Comparison of ENCODE assay signal across 9 cellular contexts in genomic region chr12:13981296-13981962, GRCh38. TPM values are rescaled to one million over a fixed set of nuclear protein-coding genes. Genes with fewer than 3 reads are reported as not detected.
A peak's percentile ranks its signal among the peaks of the same experiment; 100 is the strongest.
DNase-seq lines count a peak whose midpoint lies in the region; ATAC-seq, FAIRE-seq and TF ChIP-seq lines count a peak whose summit lies in the region.
"Had no signal": no experiment of that assay in that cellular context is flagged by ENCODE, and none has a peak within 500 bp of the region (broad histone marks: within the 10 kb centered on the region; RNA-seq: fewer than 3 reads in every experiment).

Gene GRIN2B, minus strand, starts transcription at chr12:13981602. Its CDS starts 115,394 bp downstream, at chr12:13866208.

- peak within 1 kb of the TSS in 3 of 7 donors; percentile 5 to 56 (median 32) for H3K4me3 Mint-ChIP-seq in CD8-positive, alpha-beta memory T cell

- 6% methylated on average over 37 of the region's 37 CpGs for WGBS in liver
- WGBS in HepG2 (ENCODE audit: low lambda C conversion rate), result 38% methylated on average over 37 of the region's 37 CpGs

- no TSS peak for BruUV-seq in HepG2 (replicated peaks; lab: Mats Ljungman, UMichigan)

- H3K4me2 ChIP-seq in HepG2 (ENCODE audit: low read depth, low read length), result no peak within 1 kb of the TSS

- no peak for ATAC-seq in HepG2
- ATAC-seq in GM21381 (IDR thresholded peaks at IDR 0.05; ENCODE audit: unreplicated experiment), result no peak
- ATAC-seq in GM21529 (IDR thresholded peaks at IDR 0.05; ENCODE audit: unreplicated experiment), result no peak

- peaks cover 0 to 5% (median 3%) of the 10 kb centered on the region in 5 donors for H3K9me3 Mint-ChIP-seq in CD8-positive, alpha-beta memory T cell

- POLR2A ChIA-PET in HepG2 (lab: Yijun Ruan, JAX), result no interaction called here
- POLR2A ChIA-PET in CD8-positive, alpha-beta memory T cell (lab: Charles Lee), result no interaction called here

- no peaks in the 10 kb centered on the region for H3K36me3 ChIP-seq in liver (ENCODE audit: control insufficient read depth in 4 of 4, insufficient read depth in 3 of 4, low read depth in 1 of 4, low read length in 3 of 4)
- no peaks in the 10 kb centered on the region for H3K36me3 ChIP-seq in HepG2 (replicated peaks in 1 of 2; ENCODE audit: control insufficient read depth in 1 of 2, insufficient read depth in 2 of 2, low read length in 2 of 2)
- H3K36me3 ChIP-seq in mucosa of rectum (ENCODE audit: control insufficient read depth in 2 of 2, insufficient read depth in 2 of 2, low read length in 2 of 2), result no peaks in the 10 kb centered on the region
- no peaks in the 10 kb centered on the region for H3K36me3 ChIP-seq in vagina
- no peaks in the 10 kb centered on the region for H3K36me3 ChIP-seq in CD8-positive, alpha-beta memory T cell (ENCODE audit: insufficient read depth, low read length)

- peaks cover 8 to 13% (median 12%) of the 10 kb centered on the region in 3 donors for H3K4me1 Mint-ChIP-seq in CD8-positive, alpha-beta memory T cell

- TF ChIP-seq EP300 in HepG2 (IDR thresholded peaks at IDR 0.05; ENCODE audit: low read depth in 2 of 2, low read length in 2 of 2), result no peak
- no peak for TF ChIP-seq EP300 in HepG2 (CRISPR knock-in tag; IDR thresholded peaks at IDR 0.05; ENCODE audit: borderline replicate concordance)

- H3K27me3 ChIP-seq in liver (ENCODE audit: control insufficient read depth in 4 of 4, insufficient read depth in 4 of 4, low read length in 3 of 4), result peaks cover 4 to 13% (median 9%) of the 10 kb centered on the region in 4 donors
- peaks cover 1 to 22% of the 10 kb centered on the region in 2 experiments; a peak in 4 of 5 replicates for H3K27me3 ChIP-seq in HepG2 (ENCODE audit: control insufficient read depth in 1 of 2, insufficient read depth in 2 of 2, low read length in 2 of 2)
- peaks cover 10 to 22% of the 10 kb centered on the region in 2 donors for H3K27me3 ChIP-seq in mucosa of rectum (ENCODE audit: control insufficient read depth in 2 of 2, insufficient read depth in 2 of 2, low read length in 2 of 2)
- no peaks in the 10 kb centered on the region for H3K27me3 ChIP-seq in vagina
- H3K27me3 ChIP-seq in CD8-positive, alpha-beta memory T cell (ENCODE audit: insufficient read depth, low read length, poor library complexity, severe bottlenecking), result no peaks in the 10 kb centered on the region

- no peak for TF ChIP-seq CTCF in liver (IDR thresholded peaks at IDR 0.05; ENCODE audit: low read depth, low read length, missing input control)
- TF ChIP-seq CTCF in HepG2 (CRISPR knock-in tag; IDR thresholded peaks at IDR 0.05), result no peak
- TF ChIP-seq CTCF in vagina (IDR thresholded peaks at IDR 0.05), result no peak

- H3K4me3 ChIP-seq in liver (ENCODE audit: low read depth in 1 of 3, low read length in 3 of 3) (peak within 1 kb of the TSS in 2 of 3 donors; percentile 14 to 43), HepG2 (replicated peaks in 1 of 3; ENCODE audit: insufficient read depth in 1 of 3, low read depth in 2 of 3, low read length in 3 of 3) (no peak within 1 kb of the TSS), mucosa of rectum (ENCODE audit: low read length in 2 of 2) (peak within 1 kb of the TSS; percentile 25 to 51), vagina (peak within 1 kb of the TSS; percentile 18 to 36)
- H3K4me3 ChIP-seq in CD8-positive, alpha-beta memory T cell (ENCODE audit: low read length), result no peak within 1 kb of the TSS

- no peak within 1 kb of the TSS for H3K9ac ChIP-seq in liver (ENCODE audit: low read depth in 1 of 2, low read length in 2 of 2)
- H3K9ac ChIP-seq in HepG2 (ENCODE audit: insufficient read depth, low read depth, low read length), result no peak within 1 kb of the TSS
- no peak within 1 kb of the TSS for H3K9ac ChIP-seq in mucosa of rectum (ENCODE audit: low read depth in 1 of 2, low read length in 2 of 2)

- TF ChIP-seq RAD21 in liver (IDR thresholded peaks at IDR 0.05) (no peak), HepG2 (CRISPR knock-in tag; IDR thresholded peaks at IDR 0.05) (no peak)

- in situ Hi-C loops in HepG2 (cut with HindIII; ENCODE audit: extremely low pct_ligation_motif_present, low pct_unique_long_range_greater_than_20kb), result no loop called here

- no peaks in the 10 kb centered on the region for H4K20me1 ChIP-seq in HepG2 (ENCODE audit: insufficient read depth, low read length)

- H3K27ac Mint-ChIP-seq in CD8-positive, alpha-beta memory T cell, result no peak within 1 kb of the TSS

- DNase-seq in HepG2 (ENCODE audit: low spot score), result no peak
- no peak for DNase-seq in vagina (ENCODE audit: extremely low spot score in 2 of 2)
- no peak for DNase-seq in CD8-positive, alpha-beta memory T cell

- no peak for TF ChIP-seq POLR2A in HepG2 (IDR thresholded peaks at IDR 0.05; ENCODE audit: insufficient read depth in 1 of 2, low read depth in 2 of 2, low read length in 2 of 2)
- no peak for TF ChIP-seq POLR2A in vagina (IDR thresholded peaks at IDR 0.05)

- FAIRE-seq in HepG2 (lab: Jason Lieb, UNC), result no peak

- H3K4me1 ChIP-seq in liver (ENCODE audit: control insufficient read depth in 4 of 4, insufficient read depth in 4 of 4, low read length in 3 of 4) (peaks cover 3 to 13% (median 11%) of the 10 kb centered on the region in 4 donors), HepG2 (ENCODE audit: insufficient read depth, low read length) (no peaks in the 10 kb centered on the region), mucosa of rectum (ENCODE audit: control insufficient read depth in 2 of 2, insufficient read depth in 2 of 2, low read length in 2 of 2) (peaks cover 0 to 10% of the 10 kb centered on the region in 2 donors), vagina (peaks cover 13% of the 10 kb centered on the region)
- H3K4me1 ChIP-seq in CD8-positive, alpha-beta memory T cell (ENCODE audit: insufficient read depth, low read length), result no peaks in the 10 kb centered on the region

- no peak within 1 kb of the TSS for H2AFZ ChIP-seq in HepG2 (ENCODE audit: low read length)

- H3K27me3 Mint-ChIP-seq in CD8-positive, alpha-beta memory T cell, result peaks cover 41 to 74% of the 10 kb centered on the region in 2 donors

- H3K27ac ChIP-seq in liver (ENCODE audit: low read depth in 1 of 2, low read length in 2 of 2), result no peak within 1 kb of the TSS
- H3K27ac ChIP-seq in HepG2 (ENCODE audit: extremely low read length, insufficient read depth, low read length), result no peak within 1 kb of the TSS
- H3K27ac ChIP-seq in cingulate gyrus (ENCODE audit: low read depth, low read length), result peak within 1 kb of the TSS; percentile 63
- H3K27ac ChIP-seq in mucosa of rectum (ENCODE audit: low read depth in 2 of 2, low read length in 2 of 2), result no peak within 1 kb of the TSS
- H3K27ac ChIP-seq in vagina, result no peak within 1 kb of the TSS
- no peak within 1 kb of the TSS for H3K27ac ChIP-seq in CD8-positive, alpha-beta memory T cell (ENCODE audit: low read depth, low read length)
- H3K27ac ChIP-seq: skin epidermis had no signal

- H3K36me3 Mint-ChIP-seq in CD8-positive, alpha-beta memory T cell, result no peaks in the 10 kb centered on the region

- H3K9me3 ChIP-seq in liver (ENCODE audit: control insufficient read depth in 4 of 4, low read length in 3 of 4) (no peaks in the 10 kb centered on the region), HepG2 (ENCODE audit: low read length) (no peaks in the 10 kb centered on the region), mucosa of rectum (ENCODE audit: control insufficient read depth in 2 of 2, low read length in 2 of 2) (no peaks in the 10 kb centered on the region), vagina (no peaks in the 10 kb centered on the region)
- H3K9me3 ChIP-seq in CD8-positive, alpha-beta memory T cell (ENCODE audit: low read length), result no peaks in the 10 kb centered on the region

- H3K79me2 ChIP-seq in HepG2 (ENCODE audit: insufficient read depth, low read length), result no peaks in the 10 kb centered on the region

- CTCF ChIA-PET in HepG2 (lab: Yijun Ruan, JAX; ENCODE audit: low intra/inter-chr PET ratio, low total read pairs), result no interaction called here
- CTCF ChIA-PET in CD8-positive, alpha-beta memory T cell (lab: Charles Lee), result no interaction called here

- intact Hi-C loops in HepG2 (cut with micrococcal nuclease; ENCODE audit: unreplicated experiment) (no loop called here), vagina (cut with DNase I) (no loop called here)

TF ChIP-seq in liver, 16 proteins besides CTCF, POLR2A, EP300 and RAD21 (continues in another document):
- TF ChIP-seq GABPA (IDR thresholded peaks at IDR 0.05 in 1 of 2, conservative IDR thresholded peaks at IDR 0.05 in 1 of 2), result no peak
- TF ChIP-seq NR2F2 (IDR thresholded peaks at IDR 0.05), result no peak
- no peak for TF ChIP-seq HNF4G (IDR thresholded peaks at IDR 0.05)
- no peak for TF ChIP-seq HNF4A (conservative IDR thresholded peaks at IDR 0.05)

RNA-seq across cellular contexts. Expression of gene GRIN2B, which starts in this region (rescaled TPM):
- total RNA-seq in liver, result under 1 TPM in 1 of 2 donors, not detected in 1; under 0.01 TPM
- polyA plus RNA-seq in liver, result under 1 TPM; 0.01 to 0.03 TPM
- 0.03 and 0.13 TPM in 2 replicates for total RNA-seq in HepG2 (2016; rRNA removed; fragmentation: Illumina TruSeq; extraction: Trizol)
- under 0.01 TPM in 1 of 2 replicates, not detected in the other for total RNA-seq in HepG2 (2016; cell fraction: cytosol; rRNA removed; fragmentation: Illumina TruSeq; extraction: Trizol; ENCODE audit: low read depth)
- total RNA-seq in HepG2 (2016; cell fraction: insoluble cytoplasmic fraction; rRNA removed; fragmentation: Illumina TruSeq; extraction: Trizol), result 0.04 and 0.06 TPM in 2 replicates
- total RNA-seq in HepG2 (2016; cell fraction: membrane; rRNA removed; fragmentation: Illumina TruSeq; extraction: Trizol), result 0.03 TPM in 2 replicates
- total RNA-seq in HepG2 (2016; cell fraction: nucleus; rRNA removed; fragmentation: Illumina TruSeq; extraction: Trizol), result 0.06 and 0.19 TPM in 2 replicates
- 0.05 and 0.07 TPM in 2 replicates for polyA plus RNA-seq in HepG2 (2011; rRNA removed)
- polyA plus RNA-seq in HepG2 (2011; cell fraction: cytosol; rRNA removed), result 0.06 and 0.11 TPM in 2 replicates
- 0.10 and 0.32 TPM in 2 replicates for polyA plus RNA-seq in HepG2 (2011; cell fraction: nucleus; rRNA removed)
- polyA plus RNA-seq in HepG2 (2012), result 0.08 and 0.21 TPM in 2 replicates
- polyA plus RNA-seq in HepG2 (2016; cell fraction: cytosol; fragmentation: Illumina TruSeq; extraction: Trizol; ENCODE audit: low read depth), result 0.03 TPM in 1 of 2 replicates, not detected in the other
- polyA plus RNA-seq in HepG2 (2016; cell fraction: insoluble cytoplasmic fraction; fragmentation: Illumina TruSeq; extraction: Trizol; ENCODE audit: low read depth), result 0.03 and 0.05 TPM in 2 replicates
- polyA plus RNA-seq in HepG2 (2016; cell fraction: membrane; fragmentation: Illumina TruSeq; extraction: Trizol; ENCODE audit: low read depth), result 0.03 TPM in 1 of 2 replicates, not detected in the other
- 0.11 and 0.18 TPM in 2 replicates for polyA plus RNA-seq in HepG2 (2016; cell fraction: nucleus; fragmentation: Illumina TruSeq; extraction: Trizol; ENCODE audit: insufficient read depth, low read depth)
- 0.54 TPM in 1 of 2 replicates, not detected in the other for polyA minus RNA-seq in HepG2 (2011; rRNA and poly(A)+ RNA removed; ENCODE audit: low replicate concordance)
- not detected in 2 replicates for polyA minus RNA-seq in HepG2 (2011; cell fraction: cytosol; rRNA and poly(A)+ RNA removed)
- polyA minus RNA-seq in HepG2 (2011; cell fraction: nucleus; rRNA and poly(A)+ RNA removed), result 0.12 and 0.13 TPM in 2 replicates
- total RNA-seq in vagina, result 0.49 TPM
- not detected for total RNA-seq in CD8-positive, alpha-beta memory T cell
- polyA plus RNA-seq in CD8-positive, alpha-beta memory T cell, result not detected

Comparison
In these comparisons a context has a peak if more than half of its experiments do, and no peak if none do; other contexts are left out.
1. H3K4me3 ChIP-seq: peak in liver (2 of 3), mucosa of rectum (2 of 2) and vagina (2 of 2); none in HepG2 (0 of 3) and CD8-positive, alpha-beta memory T cell (single experiment).